ENCODE assay signal across 8 cellular contexts in genomic region chr7:105013818-105014724, GRCh38. TPM values are rescaled to one million over a fixed set of nuclear protein-coding genes. Genes with fewer than 3 reads are reported as not detected.
DNase-seq lines count a peak whose midpoint lies in the region; ATAC-seq and TF ChIP-seq lines count a peak whose summit lies in the region.

TSS of gene KMT2E (plus strand) at chr7:105014205. CDS start at chr7:105040953, 26,748 bp downstream.

- WGBS in trophoblast cell (ENCODE audit: extremely low coverage, insufficient coverage, insufficient read length), result no CpG with 5 or more reads among the region's 70 CpGs
- 0 to 1% methylated on average over 37 to 39 of the region's 70 CpGs for WGBS in tibial nerve, 2 donors

- H3K4me1 ChIP-seq in HEK293 (ENCODE audit: control insufficient read depth, insufficient read depth, low read length) (peaks cover 14% of the 10 kb centered on the region; the same call in 1 of the 2 replicates), trophoblast cell (ENCODE audit: control insufficient read depth in 1 of 2, insufficient read depth in 2 of 2, low read length in 2 of 2) (no peaks in the 10 kb centered on the region), tibial nerve (peaks cover 0 to 42% (median 14%) of the 10 kb centered on the region in 4 donors)

- H3K79me1 ChIP-seq in trophoblast cell (ENCODE audit: low read length), result peaks cover 30% of the 10 kb centered on the region

- H4K8ac ChIP-seq in trophoblast cell (ENCODE audit: low read depth, low read length), result peak within 1 kb of the TSS; percentile 99

- H3K27me3 ChIP-seq in SU-DHL-6 (ENCODE audit: low read length) (no peaks in the 10 kb centered on the region), trophoblast cell (ENCODE audit: insufficient read depth, low read length) (no peaks in the 10 kb centered on the region), tibial nerve (no peaks in the 10 kb centered on the region)

- no peaks in the 10 kb centered on the region for H3K9me3 Mint-ChIP-seq in activated naive CD8-positive, alpha-beta T cell treated with anti-CD3 and anti-CD28 coated beads for 36 hours

- TF ChIP-seq POLR2A in tibial nerve (IDR thresholded peaks at IDR 0.05), result peak; percentile 71 to 73

- H2AFZ ChIP-seq in SU-DHL-6 (ENCODE audit: low read depth, low read length, severe bottlenecking), result peak within 1 kb of the TSS; percentile 42
- H2AFZ ChIP-seq in trophoblast cell (ENCODE audit: insufficient read depth, low read length, poor library complexity), result peak within 1 kb of the TSS; percentile 94

- peak; percentile 72 for ATAC-seq in Right ventricle myocardium superior (ENCODE audit: poor library complexity)

- H3K27ac ChIP-seq in HEK293 (ENCODE audit: extremely low read depth, low read depth, low read length) (peak within 1 kb of the TSS; percentile 97), SU-DHL-6 (ENCODE audit: low read depth, low read length) (peak within 1 kb of the TSS; percentile 96), trophoblast cell (ENCODE audit: low read depth, low read length) (peak within 1 kb of the TSS; percentile 99), tibial nerve (peak within 1 kb of the TSS; percentile 99 to 100 (median 100))

- H3K9ac ChIP-seq in SU-DHL-6 (ENCODE audit: low read length), result peak within 1 kb of the TSS; percentile 97
- peak within 1 kb of the TSS; percentile 100 for H3K9ac ChIP-seq in trophoblast cell (ENCODE audit: low read length)

- peak; percentile 88 for DNase-seq in GDM1 (lab: John Stamatoyannopoulos, UW)
- DNase-seq in NAMALWA (ENCODE audit: low spot score), result peak; percentile 93
- DNase-seq in activated naive CD8-positive, alpha-beta T cell treated with anti-CD3 and anti-CD28 coated beads for 36 hours, result peak; percentile 93
- DNase-seq in Right ventricle myocardium superior, result peak; percentile 93
- DNase-seq in trophoblast cell, result peak; percentile 75 to 91
- peak; percentile 81 to 87 for DNase-seq in tibial nerve (ENCODE audit: low spot score in 2 of 2)

- no peaks in the 10 kb centered on the region for H3K9me2 ChIP-seq in SU-DHL-6 (replicated peaks; ENCODE audit: insufficient read depth, low read length)

- TF ChIP-seq EP300 in tibial nerve (IDR thresholded peaks at IDR 0.05), result peak in 1 of 2 donors; percentile 33

- H3K27me3 Mint-ChIP-seq in activated naive CD8-positive, alpha-beta T cell treated with anti-CD3 and anti-CD28 coated beads for 36 hours, result peaks cover 14% of the 10 kb centered on the region

- TF ChIP-seq CTCF in HEK293 (tag by site-specific recombination; IDR thresholded peaks at IDR 0.05), result no peak
- TF ChIP-seq CTCF in SU-DHL-6 (IDR thresholded peaks at IDR 0.05; ENCODE audit: insufficient read depth, low read length, poor library complexity, severe bottlenecking), result no peak
- TF ChIP-seq CTCF in tibial nerve (IDR thresholded peaks at IDR 0.05), result peak in 2 of 5 experiments; percentile 13 to 29

- H3K36me3 Mint-ChIP-seq in activated naive CD8-positive, alpha-beta T cell treated with anti-CD3 and anti-CD28 coated beads for 36 hours, result peaks cover 70% of the 10 kb centered on the region

- H3F3A ChIP-seq in SU-DHL-6 (ENCODE audit: insufficient read depth), result peaks cover 34% of the 10 kb centered on the region

- peak within 1 kb of the TSS; percentile 100 for H3K27ac Mint-ChIP-seq in activated naive CD8-positive, alpha-beta T cell treated with anti-CD3 and anti-CD28 coated beads for 36 hours

- H3K4me1 Mint-ChIP-seq in activated naive CD8-positive, alpha-beta T cell treated with anti-CD3 and anti-CD28 coated beads for 36 hours, result peaks cover 34% of the 10 kb centered on the region

- intact Hi-C loops in Right ventricle myocardium superior (cut with DNase I), result loop anchor here (2.0 to 10.0 kb wide), 2 partner anchors 31 to 69 kb away; no protein-coding TSS in a partner anchor

- H2BK12ac ChIP-seq in trophoblast cell (ENCODE audit: low read length), result peak within 1 kb of the TSS; percentile 55

- H3K18ac ChIP-seq in trophoblast cell (ENCODE audit: low read length), result peak within 1 kb of the TSS; percentile 99

- H3K4me3 ChIP-seq in HEK293 (ENCODE audit: low read depth, low read length), result peak within 1 kb of the TSS; percentile 97
- H3K4me3 ChIP-seq in SU-DHL-6 (ENCODE audit: insufficient read depth, low read length, poor library complexity, severe bottlenecking), result peak within 1 kb of the TSS; percentile 91
- peak within 1 kb of the TSS; percentile 98 for H3K4me3 ChIP-seq in trophoblast cell (ENCODE audit: low read depth, low read length)
- H3K4me3 ChIP-seq in tibial nerve, result peak within 1 kb of the TSS; percentile 80 to 98 (median 87)

- peak within 1 kb of the TSS; percentile 98 for H3K4ac ChIP-seq in trophoblast cell (ENCODE audit: low read depth, low read length)

- H2BK5ac ChIP-seq in trophoblast cell (ENCODE audit: low read depth, low read length, poor library complexity), result peak within 1 kb of the TSS; percentile 100

- H4K91ac ChIP-seq in trophoblast cell (ENCODE audit: low read depth, low read length), result peak within 1 kb of the TSS; percentile 100

- H4K12ac ChIP-seq in trophoblast cell (ENCODE audit: low read depth, low read length), result peak within 1 kb of the TSS; percentile 99

- H3K14ac ChIP-seq in trophoblast cell (ENCODE audit: low read length), result peak within 1 kb of the TSS; percentile 100

- no peak within 1 kb of the TSS for H3K23ac ChIP-seq in trophoblast cell (ENCODE audit: low read length)

- CTCF ChIA-PET in HEK293 (lab: Yijun Ruan, JAX), result interaction anchor here (0.7 to 2.4 kb wide), 5 partner anchors 23 to 130 kb away, joined by 3 to 12 read pairs (median 3); no protein-coding TSS in a partner anchor

- H3K4me3 Mint-ChIP-seq in activated naive CD8-positive, alpha-beta T cell treated with anti-CD3 and anti-CD28 coated beads for 36 hours, result peak within 1 kb of the TSS; percentile 97

- H4K20me1 ChIP-seq in SU-DHL-6 (ENCODE audit: low read depth, low read length), result peaks cover 26% of the 10 kb centered on the region

- peak within 1 kb of the TSS; percentile 99 for H2BK120ac ChIP-seq in trophoblast cell (ENCODE audit: insufficient read depth, low read length, poor library complexity)

- H3K79me2 ChIP-seq in SU-DHL-6 (ENCODE audit: insufficient read depth, low read length) (peaks cover 51% of the 10 kb centered on the region), trophoblast cell (ENCODE audit: control insufficient read depth, insufficient read depth, low read length, poor library complexity) (peaks cover 30% of the 10 kb centered on the region)

- peak within 1 kb of the TSS; percentile 100 for H2AK5ac ChIP-seq in trophoblast cell (ENCODE audit: low read length)

- H3K9me3 ChIP-seq in HEK293 (ENCODE audit: control insufficient read depth, insufficient read depth, low read depth, low read length) (no peaks in the 10 kb centered on the region), SU-DHL-6 (ENCODE audit: insufficient read depth, low read length) (no peaks in the 10 kb centered on the region), trophoblast cell (ENCODE audit: insufficient read depth, low read depth, low read length) (no peaks in the 10 kb centered on the region), tibial nerve (no peaks in the 10 kb centered on the region)

- POLR2A ChIA-PET in HEK293 (lab: Yijun Ruan, JAX), result interaction anchor here (0.6 to 8.1 kb wide), 17 partner anchors 9 to 1067 kb away, joined by 3 to 92 read pairs (median 4); no protein-coding TSS in a partner anchor

- H3K36me3 ChIP-seq in HEK293 (ENCODE audit: control insufficient read depth in 2 of 2, insufficient read depth in 1 of 2, low read length in 2 of 2) (peaks cover 0 to 9% of the 10 kb centered on the region in 2 experiments; a peak in 2 of 3 replicates), SU-DHL-6 (ENCODE audit: low read length) (peaks cover 5% of the 10 kb centered on the region; the same call in 1 of the 2 replicates), trophoblast cell (ENCODE audit: control insufficient read depth in 1 of 2, insufficient read depth in 2 of 2, low read length in 2 of 2) (peaks cover 0 to 2% of the 10 kb centered on the region in 2 experiments), tibial nerve (no peaks in the 10 kb centered on the region)

- peak within 1 kb of the TSS; percentile 71 for H3K4me2 ChIP-seq in SU-DHL-6 (ENCODE audit: low read depth, low read length, poor library complexity, severe bottlenecking)
- H3K4me2 ChIP-seq in trophoblast cell (ENCODE audit: low read length), result peak within 1 kb of the TSS; percentile 80

TF ChIP-seq in HEK293, 187 proteins besides CTCF, POLR2A, EP300 and RAD21 (continues in another document):
- TF ChIP-seq ZSCAN30 (tag by site-specific recombination; IDR thresholded peaks at IDR 0.05), result peak; percentile 57
- peak; percentile 76; the same call in 1 of the 2 replicates for TF ChIP-seq ZNF324 (tag by site-specific recombination; IDR thresholded peaks at IDR 0.05)
- peak; percentile 42 for TF ChIP-seq ZBTB48 (tag by site-specific recombination; IDR thresholded peaks at IDR 0.05)
- peak; percentile 90 for TF ChIP-seq GLIS2 (tag by site-specific recombination; IDR thresholded peaks at IDR 0.05)
- TF ChIP-seq ZNF571 (tag by site-specific recombination; IDR thresholded peaks at IDR 0.05), result no peak
- TF ChIP-seq ZNF791 (tag by site-specific recombination; IDR thresholded peaks at IDR 0.05), result no peak
- TF ChIP-seq ZNF311 (tag by site-specific recombination; IDR thresholded peaks at IDR 0.05; ENCODE audit: borderline replicate concordance), result no peak
- 0 out of 2 replicates have a peak, but pooled peaks have one; percentile 28 for TF ChIP-seq BCL11B (tag by site-specific recombination; IDR thresholded peaks at IDR 0.05; ENCODE audit: low read depth)
- TF ChIP-seq ELK4 (IDR thresholded peaks at IDR 0.05; ENCODE audit: borderline replicate concordance, low read depth, low read length), result no peak
- TF ChIP-seq PRDM1 (tag by site-specific recombination; IDR thresholded peaks at IDR 0.05), result no peak
- TF ChIP-seq MZF1 (tag by site-specific recombination; IDR thresholded peaks at IDR 0.05; ENCODE audit: borderline replicate concordance), result peak; percentile 11; the same call in 1 of the 2 replicates
- TF ChIP-seq ZNF155 (tag by site-specific recombination; IDR thresholded peaks at IDR 0.05), result no peak
- no peak for TF ChIP-seq ZIC2 (tag by site-specific recombination; IDR thresholded peaks at IDR 0.05)
- no peak for TF ChIP-seq ZNF23 (tag by site-specific recombination; IDR thresholded peaks at IDR 0.05; ENCODE audit: borderline replicate concordance)

RNA-seq across cellular contexts. Expression of gene KMT2E, which starts in this region (rescaled TPM):
- total RNA-seq in activated naive CD8-positive, alpha-beta T cell treated with anti-CD3 and anti-CD28 coated beads for 36 hours, result 10 to 100 TPM; 58.0 to 62.4 TPM
- 35.1 TPM for total RNA-seq in Right ventricle myocardium superior
- polyA plus RNA-seq in trophoblast cell (2013), result 25.0 and 25.8 TPM in 2 replicates
- total RNA-seq in tibial nerve, result 100 to 1,000 TPM in 3 of 4 donors, 10 to 100 TPM in 1; 91.4 to 141 (median 132) TPM

Comparison
In these comparisons a context has a peak if more than half of its experiments do, and no peak if none do; other contexts are left out.
1. Peak in every context shown above with its lines: DNase-seq, ATAC-seq, H3K4me3 ChIP-seq and H3K27ac ChIP-seq.